ENCODE assay signal across 31 cellular contexts in the genomic region with DNA sequence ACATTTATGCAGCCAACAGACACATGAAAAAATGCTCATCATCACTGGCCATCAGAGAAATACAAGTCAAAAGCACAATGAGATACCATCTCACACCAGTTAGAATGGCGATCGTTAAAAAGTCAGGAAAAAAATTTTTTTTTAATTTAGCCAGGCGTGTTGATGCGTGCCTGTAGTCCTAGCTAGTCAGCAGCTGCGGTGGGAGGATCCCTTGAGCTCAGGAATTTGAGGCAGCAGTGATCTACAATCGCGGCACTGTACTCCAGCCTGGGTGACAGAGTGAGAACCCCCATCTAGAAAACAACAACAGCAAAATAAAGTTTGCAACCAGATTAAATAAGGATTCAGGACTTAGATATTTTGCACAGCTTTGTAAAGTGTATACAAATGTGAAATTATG.
"Had no signal": no experiment of that assay in that cellular context is flagged by ENCODE, and none has a peak within 500 bp of the region (broad histone marks: within the 10 kb centered on the region; RNA-seq: fewer than 3 reads in every experiment).

No MANE protein-coding gene starts in this region.

- H3K4me3 ChIP-seq: ascending aorta, coronary artery, dorsolateral prefrontal cortex, esophagus muscularis mucosa, gastroesophageal sphincter, heart right ventricle, hepatocyte had no signal

- H3K27me3 ChIP-seq: ascending aorta, esophagus muscularis mucosa, gastroesophageal sphincter, hepatocyte had no signal

- H2AFZ ChIP-seq: hepatocyte had no signal

- ATAC-seq: activated naive CD4-positive, alpha-beta T cell treated with anti-CD3 and anti-CD28 coated beads, Interleukin-2, amount 50 U/mL, for 72 hours; activated T-cell treated with anti-CD3 and anti-CD28 coated beads, Interleukin-2, amount 50 U/mL, for 72 hours; gastroesophageal sphincter; heart right ventricle; T-helper 17 cell had no signal

- H3K4me3 Mint-ChIP-seq: activated CD4-positive, alpha-beta memory T cell treated with anti-CD3 and anti-CD28 coated beads, Interleukin-2, amount 10 ng/mL, durations not matched to agents 7 days and 5 days; activated CD4-positive, alpha-beta T cell treated with anti-CD3 and anti-CD28 coated beads, Interleukin-2, amount 10 ng/mL, durations not matched to agents 7 days and 5 days; activated naive CD4-positive, alpha-beta T cell treated with anti-CD3 and anti-CD28 coated beads, Interleukin-2, amount 10 ng/mL, durations not matched to agents 7 days and 5 days; activated naive CD8-positive, alpha-beta T cell treated with anti-CD3 and anti-CD28 coated beads, Interleukin-2, amount 10 ng/mL, durations not matched to agents 7 days and 5 days; activated T-cell treated with anti-CD3 and anti-CD28 coated beads, Interleukin-2, amount 50 U/mL, for 24 hours; activated T-cell treated with anti-CD3 and anti-CD28 coated beads, Interleukin-2, amount 50 U/mL, for 72 hours; brain; central memory CD8-positive, alpha-beta T cell; dendritic cell treated with granulocyte-macrophage colony-stimulating factor and Interleukin-4, amounts not matched to agents 40 ng/mL and 50 ng/mL, for 4 days; endodermal cell; T-helper 17 cell; T-helper 2 cell treated with Interferon-gamma antibody and Interleukin-4, amounts not matched to agents 5 μg/mL and 100 μg/mL, for 36 hours had no signal

- H3K36me3 ChIP-seq: ascending aorta, esophagus muscularis mucosa, gastroesophageal sphincter, heart right ventricle had no signal

- H3K4me1 ChIP-seq: ascending aorta, esophagus muscularis mucosa, gastroesophageal sphincter, heart right ventricle had no signal

- H3K27ac Mint-ChIP-seq: activated CD4-positive, alpha-beta memory T cell treated with anti-CD3 and anti-CD28 coated beads, Interleukin-2, amount 10 ng/mL, durations not matched to agents 7 days and 5 days; activated CD4-positive, alpha-beta T cell treated with anti-CD3 and anti-CD28 coated beads, Interleukin-2, amount 10 ng/mL, durations not matched to agents 7 days and 5 days; activated naive CD4-positive, alpha-beta T cell treated with anti-CD3 and anti-CD28 coated beads, Interleukin-2, amount 10 ng/mL, durations not matched to agents 7 days and 5 days; activated naive CD4-positive, alpha-beta T cell treated with anti-CD3 and anti-CD28 coated beads, Interleukin-2, amount 50 U/mL, for 72 hours; activated naive CD8-positive, alpha-beta T cell treated with anti-CD3 and anti-CD28 coated beads, Interleukin-2, amount 10 ng/mL, durations not matched to agents 7 days and 5 days; activated T-cell treated with anti-CD3 and anti-CD28 coated beads, Interleukin-2, amount 50 U/mL, for 24 hours; activated T-cell treated with anti-CD3 and anti-CD28 coated beads, Interleukin-2, amount 50 U/mL, for 72 hours; brain; dendritic cell treated with granulocyte-macrophage colony-stimulating factor and Interleukin-4, amounts not matched to agents 40 ng/mL and 50 ng/mL, for 4 days; endodermal cell; T-helper 17 cell; T-helper 2 cell treated with Interferon-gamma antibody and Interleukin-4, amounts not matched to agents 5 μg/mL and 100 μg/mL, for 36 hours had no signal

- H3K36me3 Mint-ChIP-seq: activated naive CD4-positive, alpha-beta T cell treated with anti-CD3 and anti-CD28 coated beads, Interleukin-2, amount 10 ng/mL, durations not matched to agents 7 days and 5 days; activated naive CD4-positive, alpha-beta T cell treated with anti-CD3 and anti-CD28 coated beads, Interleukin-2, amount 50 U/mL, for 72 hours; activated naive CD8-positive, alpha-beta T cell treated with anti-CD3 and anti-CD28 coated beads, Interleukin-2, amount 10 ng/mL, durations not matched to agents 7 days and 5 days; brain had no signal

- H3K79me2 ChIP-seq: hepatocyte had no signal

- H3K9me3 ChIP-seq: ascending aorta, esophagus muscularis mucosa, gastroesophageal sphincter, heart right ventricle had no signal

- DNase-seq: activated CD4-positive, alpha-beta memory T cell treated with anti-CD3 and anti-CD28 coated beads, Interleukin-2, amount 10 ng/mL, durations not matched to agents 7 days and 5 days; activated CD4-positive, alpha-beta T cell treated with anti-CD3 and anti-CD28 coated beads for 1 hour; activated CD4-positive, alpha-beta T cell treated with anti-CD3 and anti-CD28 coated beads for 4 hours; activated CD4-positive, alpha-beta T cell treated with anti-CD3 and anti-CD28 coated beads, Interleukin-2, amount 10 ng/mL, durations not matched to agents 7 days and 5 days; activated CD4-positive, alpha-beta T cell treated with anti-CD3 and anti-CD28 coated beads, Interleukin-2, amount 50 U/mL, for 4 hours; activated CD8-positive, alpha-beta memory T cell treated with anti-CD3 and anti-CD28 coated beads, Interleukin-2, amount 50 U/mL, for 48 hours; activated gamma-delta T cell; activated naive CD4-positive, alpha-beta T cell; activated naive CD4-positive, alpha-beta T cell treated with anti-CD3 and anti-CD28 coated beads, Interleukin-2, amount 10 ng/mL, durations not matched to agents 7 days and 5 days; activated naive CD8-positive, alpha-beta T cell treated with anti-CD3 and anti-CD28 coated beads, Interleukin-2, amount 10 ng/mL, durations not matched to agents 7 days and 5 days; activated T-cell treated with anti-CD3 and anti-CD28 coated beads for 4 hours; activated T-cell treated with anti-CD3 and anti-CD28 coated beads, Interleukin-2, amount 50 U/mL, for 24 hours; activated T-cell treated with anti-CD3 and anti-CD28 coated beads, Interleukin-2, amount 50 U/mL, for 72 hours; dorsolateral prefrontal cortex; effector memory CD4-positive, alpha-beta T cell; endodermal cell; erythroblast; foreskin melanocyte; heart right ventricle; T-helper 17 cell; T1000 had no signal

- H3K27ac ChIP-seq: ascending aorta, coronary artery, dorsolateral prefrontal cortex, esophagus muscularis mucosa, gastroesophageal sphincter, heart right ventricle, hepatocyte had no signal

- H3K27me3 Mint-ChIP-seq: activated CD4-positive, alpha-beta memory T cell treated with anti-CD3 and anti-CD28 coated beads, Interleukin-2, amount 10 ng/mL, durations not matched to agents 7 days and 5 days; activated CD4-positive, alpha-beta T cell treated with anti-CD3 and anti-CD28 coated beads, Interleukin-2, amount 10 ng/mL, durations not matched to agents 7 days and 5 days; activated naive CD4-positive, alpha-beta T cell treated with anti-CD3 and anti-CD28 coated beads, Interleukin-2, amount 10 ng/mL, durations not matched to agents 7 days and 5 days; activated naive CD8-positive, alpha-beta T cell treated with anti-CD3 and anti-CD28 coated beads, Interleukin-2, amount 10 ng/mL, durations not matched to agents 7 days and 5 days; brain; central memory CD8-positive, alpha-beta T cell; dendritic cell treated with granulocyte-macrophage colony-stimulating factor and Interleukin-4, amounts not matched to agents 40 ng/mL and 50 ng/mL, for 4 days had no signal

- H3K4me1 Mint-ChIP-seq: activated CD4-positive, alpha-beta memory T cell treated with anti-CD3 and anti-CD28 coated beads, Interleukin-2, amount 10 ng/mL, durations not matched to agents 7 days and 5 days; activated CD4-positive, alpha-beta T cell treated with anti-CD3 and anti-CD28 coated beads, Interleukin-2, amount 10 ng/mL, durations not matched to agents 7 days and 5 days; activated naive CD4-positive, alpha-beta T cell treated with anti-CD3 and anti-CD28 coated beads, Interleukin-2, amount 10 ng/mL, durations not matched to agents 7 days and 5 days; activated naive CD8-positive, alpha-beta T cell treated with anti-CD3 and anti-CD28 coated beads, Interleukin-2, amount 10 ng/mL, durations not matched to agents 7 days and 5 days; brain; central memory CD8-positive, alpha-beta T cell; T-helper 17 cell had no signal

- H3K9me3 Mint-ChIP-seq: activated CD4-positive, alpha-beta memory T cell treated with anti-CD3 and anti-CD28 coated beads, Interleukin-2, amount 10 ng/mL, durations not matched to agents 7 days and 5 days; activated CD4-positive, alpha-beta T cell treated with anti-CD3 and anti-CD28 coated beads, Interleukin-2, amount 10 ng/mL, durations not matched to agents 7 days and 5 days; activated naive CD4-positive, alpha-beta T cell treated with anti-CD3 and anti-CD28 coated beads, Interleukin-2, amount 10 ng/mL, durations not matched to agents 7 days and 5 days; activated naive CD4-positive, alpha-beta T cell treated with anti-CD3 and anti-CD28 coated beads, Interleukin-2, amount 50 U/mL, for 72 hours; activated naive CD8-positive, alpha-beta T cell treated with anti-CD3 and anti-CD28 coated beads, Interleukin-2, amount 10 ng/mL, durations not matched to agents 7 days and 5 days; activated T-cell treated with anti-CD3 and anti-CD28 coated beads, Interleukin-2, amount 50 U/mL, for 24 hours; activated T-cell treated with anti-CD3 and anti-CD28 coated beads, Interleukin-2, amount 50 U/mL, for 72 hours; central memory CD8-positive, alpha-beta T cell; endodermal cell; T-helper 2 cell treated with Interferon-gamma antibody and Interleukin-4, amounts not matched to agents 5 μg/mL and 100 μg/mL, for 36 hours had no signal

- H3K4me2 ChIP-seq: hepatocyte had no signal
